Comparison of ENCODE assay signal across 1 cellular context in genomic region chr7:76397409-76398183, GRCh38.
TF ChIP-seq lines count a peak whose summit lies in the region.

No MANE protein-coding gene starts in this region.

TF ChIP-seq in K562, 482 proteins besides CTCF, POLR2A, EP300 and RAD21 (continued from another document and continues in another):
- TF ChIP-seq, protein P1, sequence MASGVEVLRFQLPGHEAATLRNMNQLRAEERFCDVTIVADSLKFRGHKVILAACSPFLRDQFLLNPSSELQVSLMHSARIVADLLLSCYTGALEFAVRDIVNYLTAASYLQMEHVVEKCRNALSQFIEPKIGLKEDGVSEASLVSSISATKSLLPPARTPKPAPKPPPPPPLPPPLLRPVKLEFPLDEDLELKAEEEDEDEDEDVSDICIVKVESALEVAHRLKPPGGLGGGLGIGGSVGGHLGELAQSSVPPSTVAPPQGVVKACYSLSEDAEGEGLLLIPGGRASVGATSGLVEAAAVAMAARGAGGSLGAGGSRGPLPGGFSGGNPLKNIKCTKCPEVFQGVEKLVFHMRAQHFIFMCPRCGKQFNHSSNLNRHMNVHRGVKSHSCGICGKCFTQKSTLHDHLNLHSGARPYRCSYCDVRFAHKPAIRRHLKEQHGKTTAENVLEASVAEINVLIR (CRISPR knock-in tag; IDR thresholded peaks at IDR 0.05): 0 out of 2 replicates have a peak, but pooled peaks have one; percentile 24
- TF ChIP-seq NELFE (IDR thresholded peaks at IDR 0.05; ENCODE audit: insufficient read depth, insufficient read length): no peak
- 0 out of 2 replicates have a peak, but pooled peaks have one; percentile 18 for TF ChIP-seq GMEB1 (CRISPR knock-in tag; IDR thresholded peaks at IDR 0.05)
- peak; percentile 86 for TF ChIP-seq LCOR (CRISPR knock-in tag; IDR thresholded peaks at IDR 0.05)
- TF ChIP-seq ZNF384 (IDR thresholded peaks at IDR 0.05; ENCODE audit: low read depth, low read length): peak; percentile 44
- TF ChIP-seq ARHGAP35 (IDR thresholded peaks at IDR 0.05; ENCODE audit: partially characterized antibody): no peak
- TF ChIP-seq UBTF (IDR thresholded peaks at IDR 0.05; ENCODE audit: borderline replicate concordance in 1 of 2, low read depth in 2 of 2, low read length in 2 of 2): peak in 1 of 2 experiments; percentile 55; a peak in 1 of 4 replicates
- TF ChIP-seq, protein P2, sequence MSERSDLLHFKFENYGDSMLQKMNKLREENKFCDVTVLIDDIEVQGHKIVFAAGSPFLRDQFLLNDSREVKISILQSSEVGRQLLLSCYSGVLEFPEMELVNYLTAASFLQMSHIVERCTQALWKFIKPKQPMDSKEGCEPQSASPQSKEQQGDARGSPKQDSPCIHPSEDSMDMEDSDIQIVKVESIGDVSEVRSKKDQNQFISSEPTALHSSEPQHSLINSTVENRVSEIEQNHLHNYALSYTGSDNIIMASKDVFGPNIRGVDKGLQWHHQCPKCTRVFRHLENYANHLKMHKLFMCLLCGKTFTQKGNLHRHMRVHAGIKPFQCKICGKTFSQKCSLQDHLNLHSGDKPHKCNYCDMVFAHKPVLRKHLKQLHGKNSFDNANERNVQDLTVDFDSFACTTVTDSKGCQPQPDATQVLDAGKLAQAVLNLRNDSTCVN (CRISPR knock-in tag; IDR thresholded peaks at IDR 0.05): no peak
- TF ChIP-seq, protein P3, sequence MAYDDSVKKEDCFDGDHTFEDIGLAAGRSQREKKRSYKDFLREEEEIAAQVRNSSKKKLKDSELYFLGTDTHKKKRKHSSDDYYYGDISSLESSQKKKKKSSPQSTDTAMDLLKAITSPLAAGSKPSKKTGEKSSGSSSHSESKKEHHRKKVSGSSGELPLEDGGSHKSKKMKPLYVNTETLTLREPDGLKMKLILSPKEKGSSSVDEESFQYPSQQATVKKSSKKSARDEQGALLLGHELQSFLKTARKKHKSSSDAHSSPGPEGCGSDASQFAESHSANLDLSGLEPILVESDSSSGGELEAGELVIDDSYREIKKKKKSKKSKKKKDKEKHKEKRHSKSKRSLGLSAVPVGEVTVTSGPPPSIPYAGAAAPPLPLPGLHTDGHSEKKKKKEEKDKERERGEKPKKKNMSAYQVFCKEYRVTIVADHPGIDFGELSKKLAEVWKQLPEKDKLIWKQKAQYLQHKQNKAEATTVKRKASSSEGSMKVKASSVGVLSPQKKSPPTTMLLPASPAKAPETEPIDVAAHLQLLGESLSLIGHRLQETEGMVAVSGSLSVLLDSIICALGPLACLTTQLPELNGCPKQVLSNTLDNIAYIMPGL (CRISPR knock-in tag; IDR thresholded peaks at IDR 0.05): no peak
- TF ChIP-seq, protein P4, sequence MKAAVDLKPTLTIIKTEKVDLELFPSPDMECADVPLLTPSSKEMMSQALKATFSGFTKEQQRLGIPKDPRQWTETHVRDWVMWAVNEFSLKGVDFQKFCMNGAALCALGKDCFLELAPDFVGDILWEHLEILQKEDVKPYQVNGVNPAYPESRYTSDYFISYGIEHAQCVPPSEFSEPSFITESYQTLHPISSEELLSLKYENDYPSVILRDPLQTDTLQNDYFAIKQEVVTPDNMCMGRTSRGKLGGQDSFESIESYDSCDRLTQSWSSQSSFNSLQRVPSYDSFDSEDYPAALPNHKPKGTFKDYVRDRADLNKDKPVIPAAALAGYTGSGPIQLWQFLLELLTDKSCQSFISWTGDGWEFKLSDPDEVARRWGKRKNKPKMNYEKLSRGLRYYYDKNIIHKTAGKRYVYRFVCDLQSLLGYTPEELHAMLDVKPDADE (conservative IDR thresholded peaks at IDR 0.05; ENCODE audit: control insufficient read depth, low read depth, low read length): peak; percentile 78; the same call in 1 of the 2 replicates
- TF ChIP-seq ZNF133 (CRISPR knock-in tag; IDR thresholded peaks at IDR 0.05): no peak
- TF ChIP-seq SRSF1 (IDR thresholded peaks at IDR 0.05; ENCODE audit: low read depth, low read length): no peak
- TF ChIP-seq, protein P5, sequence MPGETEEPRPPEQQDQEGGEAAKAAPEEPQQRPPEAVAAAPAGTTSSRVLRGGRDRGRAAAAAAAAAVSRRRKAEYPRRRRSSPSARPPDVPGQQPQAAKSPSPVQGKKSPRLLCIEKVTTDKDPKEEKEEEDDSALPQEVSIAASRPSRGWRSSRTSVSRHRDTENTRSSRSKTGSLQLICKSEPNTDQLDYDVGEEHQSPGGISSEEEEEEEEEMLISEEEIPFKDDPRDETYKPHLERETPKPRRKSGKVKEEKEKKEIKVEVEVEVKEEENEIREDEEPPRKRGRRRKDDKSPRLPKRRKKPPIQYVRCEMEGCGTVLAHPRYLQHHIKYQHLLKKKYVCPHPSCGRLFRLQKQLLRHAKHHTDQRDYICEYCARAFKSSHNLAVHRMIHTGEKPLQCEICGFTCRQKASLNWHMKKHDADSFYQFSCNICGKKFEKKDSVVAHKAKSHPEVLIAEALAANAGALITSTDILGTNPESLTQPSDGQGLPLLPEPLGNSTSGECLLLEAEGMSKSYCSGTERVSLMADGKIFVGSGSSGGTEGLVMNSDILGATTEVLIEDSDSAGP (CRISPR knock-in tag; IDR thresholded peaks at IDR 0.05): peak; percentile 73; the same call in 1 of the 2 replicates
- peak; percentile 30; the same call in 1 of the 2 replicates for TF ChIP-seq ZNF121 (CRISPR knock-in tag; conservative IDR thresholded peaks at IDR 0.05)
- TF ChIP-seq KDM1A (IDR thresholded peaks at IDR 0.05): peak; percentile 90 to 93
- TF ChIP-seq HES1 (IDR thresholded peaks at IDR 0.05; ENCODE audit: low read depth): no peak
- no peak for TF ChIP-seq ZNF134 (CRISPR knock-in tag; conservative IDR thresholded peaks at IDR 0.05)
- TF ChIP-seq POLR2B (IDR thresholded peaks at IDR 0.05; ENCODE audit: low read depth, partially characterized antibody): peak; percentile 77
- TF ChIP-seq, protein P6, sequence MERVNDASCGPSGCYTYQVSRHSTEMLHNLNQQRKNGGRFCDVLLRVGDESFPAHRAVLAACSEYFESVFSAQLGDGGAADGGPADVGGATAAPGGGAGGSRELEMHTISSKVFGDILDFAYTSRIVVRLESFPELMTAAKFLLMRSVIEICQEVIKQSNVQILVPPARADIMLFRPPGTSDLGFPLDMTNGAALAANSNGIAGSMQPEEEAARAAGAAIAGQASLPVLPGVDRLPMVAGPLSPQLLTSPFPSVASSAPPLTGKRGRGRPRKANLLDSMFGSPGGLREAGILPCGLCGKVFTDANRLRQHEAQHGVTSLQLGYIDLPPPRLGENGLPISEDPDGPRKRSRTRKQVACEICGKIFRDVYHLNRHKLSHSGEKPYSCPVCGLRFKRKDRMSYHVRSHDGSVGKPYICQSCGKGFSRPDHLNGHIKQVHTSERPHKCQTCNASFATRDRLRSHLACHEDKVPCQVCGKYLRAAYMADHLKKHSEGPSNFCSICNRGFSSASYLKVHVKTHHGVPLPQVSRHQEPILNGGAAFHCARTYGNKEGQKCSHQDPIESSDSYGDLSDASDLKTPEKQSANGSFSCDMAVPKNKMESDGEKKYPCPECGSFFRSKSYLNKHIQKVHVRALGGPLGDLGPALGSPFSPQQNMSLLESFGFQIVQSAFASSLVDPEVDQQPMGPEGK (CRISPR knock-in tag; IDR thresholded peaks at IDR 0.05; ENCODE audit: borderline replicate concordance): 0 out of 2 replicates have a peak, but pooled peaks have one; percentile 17
- TF ChIP-seq, protein P7, sequence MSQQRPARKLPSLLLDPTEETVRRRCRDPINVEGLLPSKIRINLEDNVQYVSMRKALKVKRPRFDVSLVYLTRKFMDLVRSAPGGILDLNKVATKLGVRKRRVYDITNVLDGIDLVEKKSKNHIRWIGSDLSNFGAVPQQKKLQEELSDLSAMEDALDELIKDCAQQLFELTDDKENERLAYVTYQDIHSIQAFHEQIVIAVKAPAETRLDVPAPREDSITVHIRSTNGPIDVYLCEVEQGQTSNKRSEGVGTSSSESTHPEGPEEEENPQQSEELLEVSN (IDR thresholded peaks at IDR 0.05; ENCODE audit: borderline replicate concordance in 1 of 2, extremely low read depth in 1 of 2, insufficient read depth in 1 of 2, insufficient read length in 1 of 2, low read depth in 1 of 2, low read length in 1 of 2, poor library complexity in 1 of 2, severe bottlenecking in 1 of 2): peak; percentile 98
- peak; percentile 48 for TF ChIP-seq U2AF1 (optimal IDR thresholded peaks at IDR 0.05; ENCODE audit: low read depth, low read length)
- peak; percentile 81 for TF ChIP-seq NKRF (IDR thresholded peaks at IDR 0.05; ENCODE audit: borderline replicate concordance)
- TF ChIP-seq ZNF444 (CRISPR knock-in tag; IDR thresholded peaks at IDR 0.05): no peak
- TF ChIP-seq, protein P8, sequence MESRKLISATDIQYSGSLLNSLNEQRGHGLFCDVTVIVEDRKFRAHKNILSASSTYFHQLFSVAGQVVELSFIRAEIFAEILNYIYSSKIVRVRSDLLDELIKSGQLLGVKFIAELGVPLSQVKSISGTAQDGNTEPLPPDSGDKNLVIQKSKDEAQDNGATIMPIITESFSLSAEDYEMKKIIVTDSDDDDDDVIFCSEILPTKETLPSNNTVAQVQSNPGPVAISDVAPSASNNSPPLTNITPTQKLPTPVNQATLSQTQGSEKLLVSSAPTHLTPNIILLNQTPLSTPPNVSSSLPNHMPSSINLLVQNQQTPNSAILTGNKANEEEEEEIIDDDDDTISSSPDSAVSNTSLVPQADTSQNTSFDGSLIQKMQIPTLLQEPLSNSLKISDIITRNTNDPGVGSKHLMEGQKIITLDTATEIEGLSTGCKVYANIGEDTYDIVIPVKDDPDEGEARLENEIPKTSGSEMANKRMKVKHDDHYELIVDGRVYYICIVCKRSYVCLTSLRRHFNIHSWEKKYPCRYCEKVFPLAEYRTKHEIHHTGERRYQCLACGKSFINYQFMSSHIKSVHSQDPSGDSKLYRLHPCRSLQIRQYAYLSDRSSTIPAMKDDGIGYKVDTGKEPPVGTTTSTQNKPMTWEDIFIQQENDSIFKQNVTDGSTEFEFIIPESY (CRISPR knock-in tag; IDR thresholded peaks at IDR 0.05): peak; percentile 66; the same call in 1 of the 2 replicates
